19 cellular contexts compared by ENCODE assay signal in genomic region chr12:105957058-105957457, GRCh38.
"Had no signal": no experiment of that assay in that cellular context is flagged by ENCODE, and none has a peak within 500 bp of the region (broad histone marks: within the 10 kb centered on the region; RNA-seq: fewer than 3 reads in every experiment).

No MANE protein-coding gene starts in this region.

- H3K4me3 ChIP-seq: breast epithelium, colonic mucosa, esophagus muscularis mucosa, pancreas, smooth muscle cell, testis, vagina had no signal

- H3K9me3 ChIP-seq: breast epithelium, colonic mucosa, esophagus muscularis mucosa, pancreas, testis, vagina had no signal

- H3K4me1 ChIP-seq: colonic mucosa, pancreas, testis had no signal

- DNase-seq: activated CD4-positive, alpha-beta memory T cell treated with anti-CD3 and anti-CD28 coated beads for 36 hours; activated CD4-positive, alpha-beta T cell treated with anti-CD3 and anti-CD28 coated beads for 48 hours; activated CD4-positive, CD25-positive, alpha-beta regulatory T cell; activated naive CD4-positive, alpha-beta T cell treated with Interleukin-2 at 50 U/mL for 16 hours; activated naive CD8-positive, alpha-beta T cell treated with anti-CD3 and anti-CD28 coated beads for 36 hours; activated T-cell treated with anti-CD3 and anti-CD28 coated beads, Interleukin-2, amount 50 U/mL, for 48 hours; colonic mucosa; glutamatergic neuron; mesenchymal stem cell; nephron progenitor cell; pancreas; stimulated activated CD4-positive, alpha-beta T cell treated with anti-CD3 and anti-CD28 coated beads, Interleukin-4, amount 100 ng/mL, for 1 hour; stimulated activated naive CD4-positive, alpha-beta T cell; testis had no signal

- H3K4me2 ChIP-seq: smooth muscle cell had no signal

- H3K27me3 ChIP-seq: breast epithelium, colonic mucosa, esophagus muscularis mucosa, pancreas, testis, vagina had no signal

- H3K36me3 ChIP-seq: breast epithelium, colonic mucosa, esophagus muscularis mucosa, pancreas, vagina had no signal

- ATAC-seq: pancreas, sciatic nerve had no signal

- H3K27ac ChIP-seq: breast epithelium, colonic mucosa, esophagus muscularis mucosa, pancreas, testis, vagina had no signal
